In genomic region chr11:59171508-59172322, GRCh38 we compare ENCODE assay signal across 8 cellular contexts. TPM values are rescaled to one million over a fixed set of nuclear protein-coding genes. Genes with fewer than 3 reads are reported as not detected.
DNase-seq lines count a peak whose midpoint lies in the region; ATAC-seq, FAIRE-seq and TF ChIP-seq lines count a peak whose summit lies in the region.

Gene DTX4 (plus strand): TSS chr11:59172132. CDS start chr11:59172596, 464 bp downstream.

- FAIRE-seq in GM12891 (lab: Jason Lieb, UNC) (peak; percentile 99), urothelium cell line (lab: Jason Lieb, UNC) (peak; percentile 86)

- H3K4me3 ChIP-seq in right atrium auricular region: peak within 1 kb of the TSS; percentile 51 to 64

- peaks cover 0 to 24% of the 10 kb centered on the region in 2 donors for H3K4me1 ChIP-seq in right atrium auricular region

- H3K9me3 ChIP-seq in right atrium auricular region: no peaks in the 10 kb centered on the region

- TF ChIP-seq CTCF in right atrium auricular region (IDR thresholded peaks at IDR 0.05): peak; percentile 58 to 88

- peak within 1 kb of the TSS; percentile 96 for H3K27ac ChIP-seq in angular gyrus (ENCODE audit: low read depth, low read length)
- peak within 1 kb of the TSS; percentile 50 to 63 for H3K27ac ChIP-seq in right atrium auricular region

- ATAC-seq in HG02678 (IDR thresholded peaks at IDR 0.05; ENCODE audit: unreplicated experiment): peak; percentile 73

- H3K27me3 ChIP-seq in right atrium auricular region: no peaks in the 10 kb centered on the region

- DNase-seq in GM12891 (ENCODE audit: insufficient read length, low spot score) (peak; percentile 79), NCI-H1105 treated with DMSO at 0.1 percent for 48 hours (lab: John Stamatoyannopoulos, UW) (peak; percentile 85), T-helper 1 cell (peak; percentile 73 to 87 (median 84)), right atrium auricular region (ENCODE audit: low spot score) (peak; percentile 93), pulmonary artery endothelial cell (ENCODE audit: low read depth, low spot score) (peak; percentile 54), urothelium cell line (ENCODE audit: low spot score) (peak; percentile 91)

- TF ChIP-seq POLR2A in GM12891 (IDR thresholded peaks at IDR 0.05; ENCODE audit: low read depth, low read length): peak; percentile 59; the same call in 1 of the 2 replicates

- H3K36me3 ChIP-seq in right atrium auricular region: no peaks in the 10 kb centered on the region

TF ChIP-seq in GM12891, 5 proteins besides CTCF, POLR2A, EP300 and RAD21:
- TF ChIP-seq POU2F2 (IDR thresholded peaks at IDR 0.05; ENCODE audit: low read depth, low read length) (no peak; the same call in 1 of the 2 replicates), POLR2AphosphoS5 (IDR thresholded peaks at IDR 0.05; ENCODE audit: low read depth, low read length) (peak; percentile 47; the same call in 1 of the 2 replicates), SPI1 (IDR thresholded peaks at IDR 0.05; ENCODE audit: low read depth, low read length) (peak; percentile 37; the same call in 1 of the 2 replicates), TAF1 (IDR thresholded peaks at IDR 0.05; ENCODE audit: low read depth, low read length) (peak; percentile 51; the same call in 1 of the 2 replicates)

RNA-seq across cellular contexts. Expression of gene DTX4, which starts in this region (rescaled TPM):
- 24.8 TPM for polyA plus RNA-seq in GM12891 (2012; ENCODE audit: low read depth, missing spikeins)
- total RNA-seq in right atrium auricular region (1 to 10 TPM; 1.0 to 2.1 TPM), pulmonary artery endothelial cell (0.20 and 0.21 TPM in 2 replicates)

Comparison
In these comparisons a context has a peak if more than half of its experiments do, and no peak if none do; other contexts are left out.
1. Peak in every context shown above with its lines: DNase-seq, ATAC-seq, H3K4me3 ChIP-seq and H3K27ac ChIP-seq.
2. Peak in DNase-seq in pulmonary artery endothelial cell; RNA of the gene not detected or under 1 TPM.